11 cellular contexts compared by ENCODE assay signal in the genomic region with DNA sequence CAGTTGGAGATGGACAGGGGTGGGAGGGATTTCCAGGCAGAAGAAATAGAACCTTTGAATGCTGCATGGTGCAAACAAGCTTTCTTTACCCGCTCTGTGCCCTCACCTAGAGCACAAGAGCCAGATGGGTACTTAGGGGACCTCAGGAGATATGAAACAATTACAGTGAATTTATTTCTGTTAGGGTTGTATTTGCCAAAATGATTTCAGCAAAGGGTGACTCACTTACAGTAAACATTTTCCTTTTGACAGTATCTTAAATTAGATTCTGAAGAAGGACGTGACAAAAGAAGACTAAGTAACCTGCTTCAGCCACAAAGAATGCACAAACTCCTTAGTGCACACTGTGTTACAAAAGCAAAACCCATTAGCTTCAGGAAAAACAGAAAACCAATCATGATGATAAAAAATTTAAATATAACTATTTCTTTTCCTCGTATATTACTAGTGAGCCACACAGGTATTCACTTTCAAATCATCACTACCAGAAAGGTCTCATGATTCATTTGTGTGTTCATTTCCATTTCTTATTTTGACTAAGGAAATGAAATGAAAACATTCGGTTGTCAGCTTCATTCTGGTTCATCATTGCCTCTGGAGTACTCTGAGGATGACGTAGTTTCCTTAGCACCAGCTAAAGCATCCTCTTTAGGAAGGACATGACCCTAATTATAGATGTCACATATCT.
DNase-seq lines count a peak whose midpoint lies in the region; ATAC-seq and FAIRE-seq lines count a peak whose summit lies in the region.
"Had no signal": no experiment of that assay in that cellular context is flagged by ENCODE, and none has a peak within 500 bp of the region (broad histone marks: within the 10 kb centered on the region; RNA-seq: fewer than 3 reads in every experiment).

No MANE protein-coding gene starts in this region.

- no peak overlapping the region for H3K27ac Mint-ChIP-seq in activated T-cell treated with anti-CD3 and anti-CD28 coated beads, Interleukin-2, amount 50 U/mL, for 72 hours

- H3K36me3 Mint-ChIP-seq in activated T-cell treated with anti-CD3 and anti-CD28 coated beads, Interleukin-2, amount 50 U/mL, for 72 hours (ENCODE audit: insufficient read depth in 2 of 2): no peaks in the 10 kb centered on the region

- peak; percentile 89 to 90 for ATAC-seq in activated T-cell treated with anti-CD3 and anti-CD28 coated beads, Interleukin-2, amount 50 U/mL, for 72 hours (replicated peaks in 1 of 2)
- ATAC-seq in GM21381 (IDR thresholded peaks at IDR 0.05; ENCODE audit: unreplicated experiment) (peak; percentile 55), HG03378 (IDR thresholded peaks at IDR 0.05; ENCODE audit: unreplicated experiment) (peak; percentile 84)

- H3K9me3 Mint-ChIP-seq in activated T-cell treated with anti-CD3 and anti-CD28 coated beads, Interleukin-2, amount 50 U/mL, for 72 hours: no peaks in the 10 kb centered on the region

- peaks cover 10% of the 10 kb centered on the region for H3K4me1 Mint-ChIP-seq in activated T-cell treated with anti-CD3 and anti-CD28 coated beads, Interleukin-2, amount 50 U/mL, for 72 hours (ENCODE audit: low read depth)

- peaks cover 21% of the 10 kb centered on the region for H3K27me3 Mint-ChIP-seq in activated T-cell treated with anti-CD3 and anti-CD28 coated beads, Interleukin-2, amount 50 U/mL, for 72 hours (ENCODE audit: low read depth)

- DNase-seq in activated T-cell treated with anti-CD3 and anti-CD28 coated beads, Interleukin-2, amount 50 U/mL, for 72 hours: peak; percentile 4 to 10
- no peak for DNase-seq in activated T-cell treated with anti-CD3 and anti-CD28 coated beads, Interleukin-2, amount 50 U/mL, for 48 hours
- DNase-seq in DMS114 treated with DMSO at 0.1 percent for 48 hours (lab: John Stamatoyannopoulos, UW; ENCODE audit: unreplicated experiment) (no peak), HCEC 1CT (no peak), cerebellar nuclear complex (lab: John Stamatoyannopoulos, UW) (no peak)
- DNase-seq: cortex of kidney, NCI-H1092 treated with DMSO at 0.1 percent for 48 hours, testis had no signal

- peak overlapping the region in 1 of 2 donors; percentile 60 for H3K4me3 Mint-ChIP-seq in activated T-cell treated with anti-CD3 and anti-CD28 coated beads, Interleukin-2, amount 50 U/mL, for 72 hours

- FAIRE-seq in islet of Langerhans (lab: Jason Lieb, UNC): peak; percentile 95

Comparison
In these comparisons a context has a peak if more than half of its experiments do, and no peak if none do; other contexts are left out.
1. DNase-seq: peak in activated T-cell treated with anti-CD3 and anti-CD28 coated beads, Interleukin-2, amount 50 U/mL, for 72 hours (2 of 2); none in activated T-cell treated with anti-CD3 and anti-CD28 coated beads, Interleukin-2, amount 50 U/mL, for 48 hours (0 of 2), DMS114 treated with DMSO at 0.1 percent for 48 hours (single experiment), HCEC 1CT (single experiment) and cerebellar nuclear complex (0 of 2).
2. Peak in every context shown above with its lines, with median percentiles within 50 percentile points of each other: ATAC-seq.